ENCODE assay signal across 1 cellular context in the genomic region with DNA sequence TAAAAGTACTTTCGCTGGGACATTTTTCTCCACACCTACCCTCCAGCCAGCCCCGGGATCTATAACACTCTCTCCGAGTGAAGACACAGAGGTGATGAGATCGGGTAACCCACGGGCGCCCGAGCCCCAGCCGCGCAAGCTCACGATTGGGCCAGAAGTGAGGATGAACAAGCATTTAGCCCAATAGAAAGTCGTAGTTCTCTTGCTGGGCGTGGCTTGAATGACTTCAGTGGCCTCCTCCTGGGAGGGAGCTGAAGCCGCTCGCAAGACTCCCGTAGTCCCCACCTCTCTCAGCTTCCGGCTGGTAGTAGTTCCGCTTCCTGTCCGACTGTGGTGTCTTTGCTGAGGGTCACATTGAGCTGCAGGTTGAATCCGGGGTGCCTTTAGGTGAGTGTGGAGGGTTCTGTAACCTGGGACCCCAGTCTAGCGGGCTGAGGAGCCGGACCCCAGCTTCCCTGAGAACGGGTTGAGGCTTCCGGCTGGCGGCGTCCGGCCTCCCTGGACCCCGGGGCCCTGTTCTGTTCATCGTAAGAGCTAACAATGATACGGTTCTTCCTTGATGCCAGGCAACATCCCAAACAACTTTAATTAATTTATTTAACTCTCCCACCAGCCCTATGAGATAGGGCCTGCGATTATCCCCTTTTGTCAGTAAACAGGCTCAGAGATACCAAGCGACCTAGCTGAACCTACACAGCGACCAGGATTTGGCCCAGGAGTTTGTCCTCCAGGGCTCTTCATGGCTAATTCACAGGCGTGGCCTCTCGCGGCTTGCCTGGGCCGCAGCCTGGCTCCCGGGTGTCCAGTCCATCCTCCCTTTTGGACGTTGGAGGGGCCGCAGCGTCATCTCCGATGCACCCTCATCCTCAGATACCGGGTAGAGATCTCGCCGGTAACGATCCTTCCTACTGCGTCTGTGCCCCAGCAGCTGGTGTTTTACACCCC.
TF ChIP-seq lines count a peak whose summit lies in the region.

A gene with protein sequence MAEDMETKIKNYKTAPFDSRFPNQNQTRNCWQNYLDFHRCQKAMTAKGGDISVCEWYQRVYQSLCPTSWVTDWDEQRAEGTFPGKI (plus strand): TSS at position 307 of the 945 bp plus-strand sequence. CDS start 2,921 bp downstream, outside the sequence.

TF ChIP-seq in H1, 55 proteins besides CTCF, POLR2A, EP300 and RAD21 (continues in another document):
- TF ChIP-seq SIX5 (IDR thresholded peaks at IDR 0.05; ENCODE audit: low read depth, low read length) (no peak), JUND (IDR thresholded peaks at IDR 0.05; ENCODE audit: low read length) (no peak), SRF (IDR thresholded peaks at IDR 0.05; ENCODE audit: low read depth, low read length) (no peak), PHF8 (conservative IDR thresholded peaks at IDR 0.05; ENCODE audit: low read depth, low read length) (0 out of 2 replicates have a peak, but pooled peaks have one; percentile 57), SP1 (IDR thresholded peaks at IDR 0.05; ENCODE audit: low read depth, low read length) (peak; percentile 96), CEBPB (IDR thresholded peaks at IDR 0.05; ENCODE audit: low read depth, low read length) (no peak), ZNF274 (IDR thresholded peaks at IDR 0.05; ENCODE audit: borderline replicate concordance, extremely low read depth, low read length) (no peak), SUZ12 (IDR thresholded peaks at IDR 0.05; ENCODE audit: low read length) (no peak), SIRT6 (IDR thresholded peaks at IDR 0.05; ENCODE audit: low read length) (no peak), TBP (IDR thresholded peaks at IDR 0.05; ENCODE audit: low read depth, low read length) (peak; percentile 83), RFX5 (IDR thresholded peaks at IDR 0.05; ENCODE audit: borderline replicate concordance, low read depth, low read length) (no peak), SP4 (IDR thresholded peaks at IDR 0.05; ENCODE audit: low read length) (no peak; the same call in 1 of the 2 replicates), BRCA1 (IDR thresholded peaks at IDR 0.05; ENCODE audit: low read depth, low read length) (no peak), CBX8 (IDR thresholded peaks at IDR 0.05; ENCODE audit: borderline replicate concordance, low read depth, low read length) (no peak), SIN3A (conservative IDR thresholded peaks at IDR 0.05 in 1 of 2, IDR thresholded peaks at IDR 0.05 in 1 of 2; ENCODE audit: low read depth in 1 of 2, low read length in 2 of 2) (peak; percentile 24 to 44; a peak in 2 of 4 replicates), HDAC2 (IDR thresholded peaks at IDR 0.05; ENCODE audit: borderline replicate concordance in 1 of 2, low read depth in 2 of 2, low read length in 2 of 2) (no peak), POLR2AphosphoS5 (IDR thresholded peaks at IDR 0.05; ENCODE audit: low read depth, low read length) (peak; percentile 71), KDM1A (IDR thresholded peaks at IDR 0.05; ENCODE audit: borderline replicate concordance, low read length) (no peak), HDAC6 (IDR thresholded peaks at IDR 0.05; ENCODE audit: low read depth, low read length) (no peak), CTBP2 (IDR thresholded peaks at IDR 0.05; ENCODE audit: borderline replicate concordance, insufficient read depth, insufficient read length, low read length) (no peak), RNF2 (IDR thresholded peaks at IDR 0.05; ENCODE audit: borderline replicate concordance, low read depth, low read length, missing control alignments, poor library complexity, severe bottlenecking) (no peak), CHD2 (IDR thresholded peaks at IDR 0.05; ENCODE audit: low read length) (peak; percentile 77), GABPA (IDR thresholded peaks at IDR 0.05; ENCODE audit: borderline replicate concordance, insufficient read depth, low read length) (peak; percentile 90), NRF1 (IDR thresholded peaks at IDR 0.05; ENCODE audit: low read depth, low read length) (no peak), GTF2F1 (IDR thresholded peaks at IDR 0.05; ENCODE audit: borderline replicate concordance, low read depth, low read length) (no peak), BACH1 (IDR thresholded peaks at IDR 0.05; ENCODE audit: low read length) (no peak), RXRA (IDR thresholded peaks at IDR 0.05; ENCODE audit: insufficient read depth, low read depth, low read length) (no peak), TCF12 (IDR thresholded peaks at IDR 0.05; ENCODE audit: low read depth, low read length) (no peak), JUN (IDR thresholded peaks at IDR 0.05; ENCODE audit: low read depth, low read length) (no peak), KDM4A (IDR thresholded peaks at IDR 0.05; ENCODE audit: low read depth, low read length, severe bottlenecking) (peak; percentile 18), SAP30 (IDR thresholded peaks at IDR 0.05; ENCODE audit: insufficient read depth, insufficient replicate concordance, low read length) (peak; percentile 48), TEAD4 (IDR thresholded peaks at IDR 0.05; ENCODE audit: low read depth, low read length) (no peak), POU5F1 (IDR thresholded peaks at IDR 0.05; ENCODE audit: low read depth, low read length) (no peak), TAF1 (IDR thresholded peaks at IDR 0.05; ENCODE audit: low read depth, low read length) (peak; percentile 85), RBBP5 (IDR thresholded peaks at IDR 0.05; ENCODE audit: borderline replicate concordance, low read depth, low read length) (0 out of 2 replicates have a peak, but pooled peaks have one; percentile 66), CREB1 (IDR thresholded peaks at IDR 0.05) (0 out of 2 replicates have a peak, but pooled peaks have one; percentile 15), KDM5A (IDR thresholded peaks at IDR 0.05; ENCODE audit: low read length) (peak; percentile 46; the same call in 1 of the 2 replicates), ASH2L (IDR thresholded peaks at IDR 0.05; ENCODE audit: low read length) (no peak), TAF7 (optimal IDR thresholded peaks at IDR 0.05; ENCODE audit: borderline replicate concordance, low read depth, low read length) (no peak), YY1 (IDR thresholded peaks at IDR 0.05; ENCODE audit: low read depth, low read length) (no peak), BCL11A (IDR thresholded peaks at IDR 0.05; ENCODE audit: low read depth in 2 of 2, low read length in 2 of 2) (no peak), NANOG (IDR thresholded peaks at IDR 0.05; ENCODE audit: insufficient read depth, low read depth, low read length, poor library complexity, severe bottlenecking) (no peak), FOSL1 (IDR thresholded peaks at IDR 0.05; ENCODE audit: insufficient read depth, low read depth, low read length) (no peak), CHD1 (IDR thresholded peaks at IDR 0.05; ENCODE audit: low read depth, low read length) (no peak), EZH2 (IDR thresholded peaks at IDR 0.05; ENCODE audit: low read depth, low read length, severe bottlenecking) (no peak), SP2 (IDR thresholded peaks at IDR 0.05; ENCODE audit: low read length) (peak; percentile 62), MAFK (IDR thresholded peaks at IDR 0.05; ENCODE audit: low read depth, low read length) (no peak)
- TF ChIP-seq, protein P1, sequence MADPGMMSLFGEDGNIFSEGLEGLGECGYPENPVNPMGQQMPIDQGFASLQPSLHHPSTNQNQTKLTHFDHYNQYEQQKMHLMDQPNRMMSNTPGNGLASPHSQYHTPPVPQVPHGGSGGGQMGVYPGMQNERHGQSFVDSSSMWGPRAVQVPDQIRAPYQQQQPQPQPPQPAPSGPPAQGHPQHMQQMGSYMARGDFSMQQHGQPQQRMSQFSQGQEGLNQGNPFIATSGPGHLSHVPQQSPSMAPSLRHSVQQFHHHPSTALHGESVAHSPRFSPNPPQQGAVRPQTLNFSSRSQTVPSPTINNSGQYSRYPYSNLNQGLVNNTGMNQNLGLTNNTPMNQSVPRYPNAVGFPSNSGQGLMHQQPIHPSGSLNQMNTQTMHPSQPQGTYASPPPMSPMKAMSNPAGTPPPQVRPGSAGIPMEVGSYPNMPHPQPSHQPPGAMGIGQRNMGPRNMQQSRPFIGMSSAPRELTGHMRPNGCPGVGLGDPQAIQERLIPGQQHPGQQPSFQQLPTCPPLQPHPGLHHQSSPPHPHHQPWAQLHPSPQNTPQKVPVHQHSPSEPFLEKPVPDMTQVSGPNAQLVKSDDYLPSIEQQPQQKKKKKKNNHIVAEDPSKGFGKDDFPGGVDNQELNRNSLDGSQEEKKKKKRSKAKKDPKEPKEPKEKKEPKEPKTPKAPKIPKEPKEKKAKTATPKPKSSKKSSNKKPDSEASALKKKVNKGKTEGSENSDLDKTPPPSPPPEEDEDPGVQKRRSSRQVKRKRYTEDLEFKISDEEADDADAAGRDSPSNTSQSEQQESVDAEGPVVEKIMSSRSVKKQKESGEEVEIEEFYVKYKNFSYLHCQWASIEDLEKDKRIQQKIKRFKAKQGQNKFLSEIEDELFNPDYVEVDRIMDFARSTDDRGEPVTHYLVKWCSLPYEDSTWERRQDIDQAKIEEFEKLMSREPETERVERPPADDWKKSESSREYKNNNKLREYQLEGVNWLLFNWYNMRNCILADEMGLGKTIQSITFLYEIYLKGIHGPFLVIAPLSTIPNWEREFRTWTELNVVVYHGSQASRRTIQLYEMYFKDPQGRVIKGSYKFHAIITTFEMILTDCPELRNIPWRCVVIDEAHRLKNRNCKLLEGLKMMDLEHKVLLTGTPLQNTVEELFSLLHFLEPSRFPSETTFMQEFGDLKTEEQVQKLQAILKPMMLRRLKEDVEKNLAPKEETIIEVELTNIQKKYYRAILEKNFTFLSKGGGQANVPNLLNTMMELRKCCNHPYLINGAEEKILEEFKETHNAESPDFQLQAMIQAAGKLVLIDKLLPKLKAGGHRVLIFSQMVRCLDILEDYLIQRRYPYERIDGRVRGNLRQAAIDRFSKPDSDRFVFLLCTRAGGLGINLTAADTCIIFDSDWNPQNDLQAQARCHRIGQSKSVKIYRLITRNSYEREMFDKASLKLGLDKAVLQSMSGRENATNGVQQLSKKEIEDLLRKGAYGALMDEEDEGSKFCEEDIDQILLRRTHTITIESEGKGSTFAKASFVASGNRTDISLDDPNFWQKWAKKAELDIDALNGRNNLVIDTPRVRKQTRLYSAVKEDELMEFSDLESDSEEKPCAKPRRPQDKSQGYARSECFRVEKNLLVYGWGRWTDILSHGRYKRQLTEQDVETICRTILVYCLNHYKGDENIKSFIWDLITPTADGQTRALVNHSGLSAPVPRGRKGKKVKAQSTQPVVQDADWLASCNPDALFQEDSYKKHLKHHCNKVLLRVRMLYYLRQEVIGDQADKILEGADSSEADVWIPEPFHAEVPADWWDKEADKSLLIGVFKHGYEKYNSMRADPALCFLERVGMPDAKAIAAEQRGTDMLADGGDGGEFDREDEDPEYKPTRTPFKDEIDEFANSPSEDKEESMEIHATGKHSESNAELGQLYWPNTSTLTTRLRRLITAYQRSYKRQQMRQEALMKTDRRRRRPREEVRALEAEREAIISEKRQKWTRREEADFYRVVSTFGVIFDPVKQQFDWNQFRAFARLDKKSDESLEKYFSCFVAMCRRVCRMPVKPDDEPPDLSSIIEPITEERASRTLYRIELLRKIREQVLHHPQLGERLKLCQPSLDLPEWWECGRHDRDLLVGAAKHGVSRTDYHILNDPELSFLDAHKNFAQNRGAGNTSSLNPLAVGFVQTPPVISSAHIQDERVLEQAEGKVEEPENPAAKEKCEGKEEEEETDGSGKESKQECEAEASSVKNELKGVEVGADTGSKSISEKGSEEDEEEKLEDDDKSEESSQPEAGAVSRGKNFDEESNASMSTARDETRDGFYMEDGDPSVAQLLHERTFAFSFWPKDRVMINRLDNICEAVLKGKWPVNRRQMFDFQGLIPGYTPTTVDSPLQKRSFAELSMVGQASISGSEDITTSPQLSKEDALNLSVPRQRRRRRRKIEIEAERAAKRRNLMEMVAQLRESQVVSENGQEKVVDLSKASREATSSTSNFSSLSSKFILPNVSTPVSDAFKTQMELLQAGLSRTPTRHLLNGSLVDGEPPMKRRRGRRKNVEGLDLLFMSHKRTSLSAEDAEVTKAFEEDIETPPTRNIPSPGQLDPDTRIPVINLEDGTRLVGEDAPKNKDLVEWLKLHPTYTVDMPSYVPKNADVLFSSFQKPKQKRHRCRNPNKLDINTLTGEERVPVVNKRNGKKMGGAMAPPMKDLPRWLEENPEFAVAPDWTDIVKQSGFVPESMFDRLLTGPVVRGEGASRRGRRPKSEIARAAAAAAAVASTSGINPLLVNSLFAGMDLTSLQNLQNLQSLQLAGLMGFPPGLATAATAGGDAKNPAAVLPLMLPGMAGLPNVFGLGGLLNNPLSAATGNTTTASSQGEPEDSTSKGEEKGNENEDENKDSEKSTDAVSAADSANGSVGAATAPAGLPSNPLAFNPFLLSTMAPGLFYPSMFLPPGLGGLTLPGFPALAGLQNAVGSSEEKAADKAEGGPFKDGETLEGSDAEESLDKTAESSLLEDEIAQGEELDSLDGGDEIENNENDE (IDR thresholded peaks at IDR 0.05; ENCODE audit: insufficient replicate concordance, low read length) = no peak
- TF ChIP-seq, protein P2, sequence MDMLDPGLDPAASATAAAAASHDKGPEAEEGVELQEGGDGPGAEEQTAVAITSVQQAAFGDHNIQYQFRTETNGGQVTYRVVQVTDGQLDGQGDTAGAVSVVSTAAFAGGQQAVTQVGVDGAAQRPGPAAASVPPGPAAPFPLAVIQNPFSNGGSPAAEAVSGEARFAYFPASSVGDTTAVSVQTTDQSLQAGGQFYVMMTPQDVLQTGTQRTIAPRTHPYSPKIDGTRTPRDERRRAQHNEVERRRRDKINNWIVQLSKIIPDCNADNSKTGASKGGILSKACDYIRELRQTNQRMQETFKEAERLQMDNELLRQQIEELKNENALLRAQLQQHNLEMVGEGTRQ (IDR thresholded peaks at IDR 0.05; ENCODE audit: low read length) = no peak
- TF ChIP-seq, protein P3, sequence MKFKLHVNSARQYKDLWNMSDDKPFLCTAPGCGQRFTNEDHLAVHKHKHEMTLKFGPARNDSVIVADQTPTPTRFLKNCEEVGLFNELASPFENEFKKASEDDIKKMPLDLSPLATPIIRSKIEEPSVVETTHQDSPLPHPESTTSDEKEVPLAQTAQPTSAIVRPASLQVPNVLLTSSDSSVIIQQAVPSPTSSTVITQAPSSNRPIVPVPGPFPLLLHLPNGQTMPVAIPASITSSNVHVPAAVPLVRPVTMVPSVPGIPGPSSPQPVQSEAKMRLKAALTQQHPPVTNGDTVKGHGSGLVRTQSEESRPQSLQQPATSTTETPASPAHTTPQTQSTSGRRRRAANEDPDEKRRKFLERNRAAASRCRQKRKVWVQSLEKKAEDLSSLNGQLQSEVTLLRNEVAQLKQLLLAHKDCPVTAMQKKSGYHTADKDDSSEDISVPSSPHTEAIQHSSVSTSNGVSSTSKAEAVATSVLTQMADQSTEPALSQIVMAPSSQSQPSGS (IDR thresholded peaks at IDR 0.05; ENCODE audit: low read length) = no peak
- TF ChIP-seq, protein P4, sequence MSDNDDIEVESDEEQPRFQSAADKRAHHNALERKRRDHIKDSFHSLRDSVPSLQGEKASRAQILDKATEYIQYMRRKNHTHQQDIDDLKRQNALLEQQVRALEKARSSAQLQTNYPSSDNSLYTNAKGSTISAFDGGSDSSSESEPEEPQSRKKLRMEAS (IDR thresholded peaks at IDR 0.05) = no peak
- TF ChIP-seq, protein P5, sequence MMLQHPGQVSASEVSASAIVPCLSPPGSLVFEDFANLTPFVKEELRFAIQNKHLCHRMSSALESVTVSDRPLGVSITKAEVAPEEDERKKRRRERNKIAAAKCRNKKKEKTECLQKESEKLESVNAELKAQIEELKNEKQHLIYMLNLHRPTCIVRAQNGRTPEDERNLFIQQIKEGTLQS (IDR thresholded peaks at IDR 0.05; ENCODE audit: insufficient read depth, low read depth, low read length) = no peak
- TF ChIP-seq, protein P6, sequence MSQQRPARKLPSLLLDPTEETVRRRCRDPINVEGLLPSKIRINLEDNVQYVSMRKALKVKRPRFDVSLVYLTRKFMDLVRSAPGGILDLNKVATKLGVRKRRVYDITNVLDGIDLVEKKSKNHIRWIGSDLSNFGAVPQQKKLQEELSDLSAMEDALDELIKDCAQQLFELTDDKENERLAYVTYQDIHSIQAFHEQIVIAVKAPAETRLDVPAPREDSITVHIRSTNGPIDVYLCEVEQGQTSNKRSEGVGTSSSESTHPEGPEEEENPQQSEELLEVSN (IDR thresholded peaks at IDR 0.05) = no peak
